In the genomic region with DNA sequence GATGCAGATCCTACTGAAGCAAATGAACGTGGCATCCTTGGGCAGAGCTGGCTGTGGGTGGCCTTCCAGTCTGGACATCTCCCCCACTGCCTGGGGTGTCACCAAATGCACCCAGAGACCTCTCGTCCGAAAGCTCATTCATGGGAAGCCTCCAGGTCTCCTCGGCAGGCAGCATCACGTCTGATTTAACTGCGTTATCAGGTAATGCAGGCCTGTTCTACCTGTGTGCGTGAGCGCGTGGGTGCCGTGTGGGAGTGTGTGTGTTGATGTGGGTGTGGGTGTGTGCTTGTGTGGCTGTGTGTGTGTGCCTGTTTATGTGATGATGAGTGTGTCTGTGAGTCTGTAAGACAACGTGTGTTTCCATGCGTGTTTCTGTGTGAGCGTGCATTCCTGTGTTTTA, we compare ENCODE assay signal across 20 cellular contexts. TPM values are rescaled to one million over a fixed set of nuclear protein-coding genes. Genes with fewer than 3 reads are reported as not detected.
"Had no signal": no experiment of that assay in that cellular context is flagged by ENCODE, and none has a peak within 500 bp of the region (broad histone marks: within the 10 kb centered on the region; RNA-seq: fewer than 3 reads in every experiment).

No MANE protein-coding gene starts in this region.

RNA-seq across cellular contexts. Expression of a gene that starts 35.1 kb away (rescaled TPM):
- total RNA-seq: activated naive CD4-positive, alpha-beta T cell treated with anti-CD3 and anti-CD28 coated beads for 36 hours; activated naive CD4-positive, alpha-beta T cell treated with anti-CD3 and anti-CD28 coated beads, Interleukin-2, amount 50 U/mL, for 72 hours; activated naive CD8-positive, alpha-beta T cell treated with anti-CD3 and anti-CD28 coated beads for 36 hours; activated naive CD8-positive, alpha-beta T cell treated with anti-CD3 and anti-CD28 coated beads, Interleukin-2, amount 10 ng/mL, durations not matched to agents 7 days and 5 days; activated T-cell treated with anti-CD3 and anti-CD28 coated beads, Interleukin-2, amount 50 U/mL, for 72 hours; activated T-helper 1 cell treated with anti-CD3 and anti-CD28 coated beads, Interleukin-12 subunit alpha, Interleukin-12 subunit beta, Interleukin-2, Interleukin-4 antibody, amounts not matched to agents 30 ng/mL and 10 ng/mL and 1 ng/mL, durations not matched to agents 14 hours and 24 hours and 36 hours; activated T-helper 17 cell treated with anti-CD3 and anti-CD28 coated beads, Interleukin-2, amount 50 U/mL, for 72 hours; activated T-helper 2 cell treated with anti-CD3 and anti-CD28 coated beads, Interferon-gamma antibody, Interleukin-2, Interleukin-4, amounts not matched to agents 10 μg/mL and 5 μg/mL and 100 μg/mL, durations not matched to agents 14 hours and 24 hours and 36 hours; adrenal gland; aorta; ascending aorta; astrocyte; body of pancreas; breast epithelium; bronchial epithelial cell; cardiac muscle cell; cardiac septum; cerebellum; chondrocyte had no signal
- polyA plus RNA-seq: adipose tissue, adrenal gland, aorta, cardiac muscle cell had no signal
